ENCODE assay signal across 22 cellular contexts in the genomic region with DNA sequence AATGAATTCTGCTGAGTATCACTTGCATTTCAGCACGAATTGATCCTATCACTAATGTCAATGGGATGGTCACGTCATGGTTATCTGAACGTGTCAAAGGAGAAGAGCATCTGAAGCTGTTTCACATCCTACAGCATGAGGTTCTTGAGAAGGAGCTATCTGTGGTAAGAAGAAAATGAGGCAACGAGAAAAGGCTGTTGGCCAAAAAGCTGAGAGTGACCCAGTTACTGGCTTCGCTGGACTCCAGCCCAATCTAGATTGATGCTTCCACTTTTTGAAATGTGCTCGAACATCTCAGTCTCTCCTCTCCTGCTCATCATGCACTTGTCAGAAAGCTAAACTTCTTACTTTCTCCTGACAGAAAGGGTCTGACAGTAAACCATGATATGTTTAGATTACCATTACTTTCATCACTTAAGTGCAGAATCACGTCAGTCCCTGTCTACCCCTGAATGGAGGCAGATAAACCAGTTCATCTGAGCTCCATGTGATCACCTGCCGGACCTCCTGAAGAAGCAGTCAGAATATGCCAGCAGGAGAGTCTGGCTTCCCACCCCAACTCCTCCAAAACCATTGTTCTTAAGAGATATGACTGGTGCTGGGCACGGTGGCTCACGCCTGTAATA. TPM values are rescaled to one million over a fixed set of nuclear protein-coding genes. Genes with fewer than 3 reads are reported as not detected.
A peak's percentile ranks its signal among the peaks of the same experiment; 100 is the strongest.
DNase-seq lines count a peak whose midpoint lies in the region; ATAC-seq and TF ChIP-seq lines count a peak whose summit lies in the region.
"Had no signal": no experiment of that assay in that cellular context is flagged by ENCODE, and none has a peak within 500 bp of the region (broad histone marks: within the 10 kb centered on the region; RNA-seq: fewer than 3 reads in every experiment).

No MANE protein-coding gene starts in this region.

- no peaks in the 10 kb centered on the region for H3K36me3 Mint-ChIP-seq in activated T-helper 17 cell treated with anti-CD3 and anti-CD28 coated beads, Interleukin-2, amount 50 U/mL, for 72 hours (ENCODE audit: low read depth)
- peaks cover 2% of the 10 kb centered on the region for H3K36me3 Mint-ChIP-seq in central memory CD8-positive, alpha-beta T cell (ENCODE audit: insufficient read depth)
- peaks cover 11% of the 10 kb centered on the region for H3K36me3 Mint-ChIP-seq in stimulated activated effector memory CD8-positive, alpha-beta T cell treated with anti-CD3 and anti-CD28 coated beads, Interleukin-12 subunit alpha, Interleukin-12 subunit beta, amount 100 ng/mL, for 72 hours

- intact Hi-C loops in tibial artery (cut with DNase I; ENCODE audit: low total_unique reads), result loop anchor here (10.0 kb wide), 1 partner anchor 375 kb away; no protein-coding TSS in a partner anchor

- no peak overlapping the region for H3K4me3 Mint-ChIP-seq in activated T-helper 17 cell treated with anti-CD3 and anti-CD28 coated beads, Interleukin-2, amount 50 U/mL, for 72 hours
- no peak overlapping the region for H3K4me3 Mint-ChIP-seq in central memory CD8-positive, alpha-beta T cell
- no peak overlapping the region for H3K4me3 Mint-ChIP-seq in stimulated activated effector memory CD8-positive, alpha-beta T cell treated with anti-CD3 and anti-CD28 coated beads, Interleukin-12 subunit alpha, Interleukin-12 subunit beta, amount 100 ng/mL, for 72 hours
- H3K4me3 Mint-ChIP-seq: CD4-positive, alpha-beta memory T cell; GM23338; HFFc6 had no signal

- no peaks in the 10 kb centered on the region for H3K27me3 Mint-ChIP-seq in activated T-helper 17 cell treated with anti-CD3 and anti-CD28 coated beads, Interleukin-2, amount 50 U/mL, for 72 hours
- peaks cover 2% of the 10 kb centered on the region for H3K27me3 Mint-ChIP-seq in central memory CD8-positive, alpha-beta T cell

- H3K27me3 ChIP-seq in tibial artery, result no peaks in the 10 kb centered on the region

- no peak for TF ChIP-seq CTCF in tibial artery (IDR thresholded peaks at IDR 0.05)

- no peak for ATAC-seq in activated T-helper 17 cell treated with anti-CD3 and anti-CD28 coated beads, Interleukin-2, amount 50 U/mL, for 72 hours (replicated peaks)
- no peak for ATAC-seq in central memory CD8-positive, alpha-beta T cell (replicated peaks; ENCODE audit: extremely low read depth, poor library complexity, severe bottlenecking)
- ATAC-seq in stimulated activated effector memory CD8-positive, alpha-beta T cell treated with anti-CD3 and anti-CD28 coated beads, Interleukin-12 subunit alpha, Interleukin-12 subunit beta, amount 100 ng/mL, for 72 hours, result no peak
- ATAC-seq in GM18861 (IDR thresholded peaks at IDR 0.05; ENCODE audit: unreplicated experiment), result no peak
- ATAC-seq: GM12878, GM23338 had no signal

- H3K27ac ChIP-seq in tibial artery, result no peak overlapping the region

- no peak overlapping the region for H3K4me3 ChIP-seq in tibial artery
- H3K4me3 ChIP-seq: GM12878, GM23338, HAP-1 had no signal

- no peak for TF ChIP-seq POLR2A in erythroblast (IDR thresholded peaks at IDR 0.05; ENCODE audit: low read length)

- H3K9me3 Mint-ChIP-seq in activated T-helper 17 cell treated with anti-CD3 and anti-CD28 coated beads, Interleukin-2, amount 50 U/mL, for 72 hours, result no peaks in the 10 kb centered on the region
- no peaks in the 10 kb centered on the region for H3K9me3 Mint-ChIP-seq in central memory CD8-positive, alpha-beta T cell
- no peaks in the 10 kb centered on the region for H3K9me3 Mint-ChIP-seq in stimulated activated effector memory CD8-positive, alpha-beta T cell treated with anti-CD3 and anti-CD28 coated beads, Interleukin-12 subunit alpha, Interleukin-12 subunit beta, amount 100 ng/mL, for 72 hours
- H3K9me3 Mint-ChIP-seq: CD4-positive, alpha-beta memory T cell; HFFc6 had no signal

- peaks cover 0 to 10% (median 5%) of the 10 kb centered on the region in 4 donors for H3K4me1 ChIP-seq in tibial artery
- H3K4me1 ChIP-seq: HAP-1 had no signal

- peak overlapping the region; percentile 41 for H3K27ac Mint-ChIP-seq in activated T-helper 17 cell treated with anti-CD3 and anti-CD28 coated beads, Interleukin-2, amount 50 U/mL, for 72 hours
- peak overlapping the region; percentile 13 for H3K27ac Mint-ChIP-seq in central memory CD8-positive, alpha-beta T cell (ENCODE audit: low read depth)
- peak overlapping the region; percentile 68 for H3K27ac Mint-ChIP-seq in stimulated activated effector memory CD8-positive, alpha-beta T cell treated with anti-CD3 and anti-CD28 coated beads, Interleukin-12 subunit alpha, Interleukin-12 subunit beta, amount 100 ng/mL, for 72 hours
- H3K27ac Mint-ChIP-seq: GM23338, HFFc6 had no signal

- H3K9me3 ChIP-seq in tibial artery, result no peaks in the 10 kb centered on the region
- H3K9me3 ChIP-seq: Caco-2, HAP-1 had no signal

- DNase-seq in central memory CD8-positive, alpha-beta T cell (ENCODE audit: low spot score in 2 of 2), result no peak
- peak; percentile 18 to 23 for DNase-seq in erythroblast (lab: John Stamatoyannopoulos, UW)
- no peak for DNase-seq in stimulated activated effector memory CD8-positive, alpha-beta T cell treated with anti-CD3 and anti-CD28 coated beads, Interleukin-12 subunit alpha, Interleukin-12 subunit beta, amount 100 ng/mL, for 72 hours (ENCODE audit: low spot score in 2 of 2)
- no peak for DNase-seq in NCI-H1092 treated with DMSO at 0.1 percent for 48 hours (lab: John Stamatoyannopoulos, UW)
- DNase-seq in COLO668 (lab: John Stamatoyannopoulos, UW; ENCODE audit: unreplicated experiment), result no peak
- DNase-seq in tibial artery, result no peak
- DNase-seq: C1 segment of cervical spinal cord; Caco-2; CD4-positive, alpha-beta memory T cell; DMS153; DMS79; EL; GDM1; HFFc6 had no signal

- peaks cover 6% of the 10 kb centered on the region for H3K4me1 Mint-ChIP-seq in activated T-helper 17 cell treated with anti-CD3 and anti-CD28 coated beads, Interleukin-2, amount 50 U/mL, for 72 hours
- H3K4me1 Mint-ChIP-seq in central memory CD8-positive, alpha-beta T cell, result no peaks in the 10 kb centered on the region
- H3K4me1 Mint-ChIP-seq in stimulated activated effector memory CD8-positive, alpha-beta T cell treated with anti-CD3 and anti-CD28 coated beads, Interleukin-12 subunit alpha, Interleukin-12 subunit beta, amount 100 ng/mL, for 72 hours, result peaks cover 14% of the 10 kb centered on the region

- peaks cover 0 to 6% (median 0%) of the 10 kb centered on the region in 3 donors for H3K36me3 ChIP-seq in tibial artery
- H3K36me3 ChIP-seq: HAP-1 had no signal

RNA-seq across cellular contexts. Expression of gene MGAT1, which starts 22.5 kb away (rescaled TPM):
- 100 to 1,000 TPM; 170 to 308 TPM for total RNA-seq in activated T-helper 17 cell treated with anti-CD3 and anti-CD28 coated beads, Interleukin-2, amount 50 U/mL, for 72 hours

RNA-seq across cellular contexts. Expression of gene OR2Y1, which starts 40.2 kb away (rescaled TPM):
- not detected for total RNA-seq in activated T-helper 17 cell treated with anti-CD3 and anti-CD28 coated beads, Interleukin-2, amount 50 U/mL, for 72 hours
- total RNA-seq: A172; A673; Caco-2; CD4-positive, alpha-beta memory T cell; GM12878; GM23338; H4; HFFc6 had no signal

Comparison
In these comparisons a context has a peak if more than half of its experiments do, and no peak if none do; other contexts are left out.
1. H3K27ac Mint-ChIP-seq: peak in every context shown above with its lines; median percentile 68 in stimulated activated effector memory CD8-positive, alpha-beta T cell treated with anti-CD3 and anti-CD28 coated beads, Interleukin-12 subunit alpha, Interleukin-12 subunit beta, amount 100 ng/mL, for 72 hours; 41 in activated T-helper 17 cell treated with anti-CD3 and anti-CD28 coated beads, Interleukin-2, amount 50 U/mL, for 72 hours; 13 in central memory CD8-positive, alpha-beta T cell.
2. DNase-seq: peak in erythroblast (2 of 2); none in central memory CD8-positive, alpha-beta T cell (0 of 2), stimulated activated effector memory CD8-positive, alpha-beta T cell treated with anti-CD3 and anti-CD28 coated beads, Interleukin-12 subunit alpha, Interleukin-12 subunit beta, amount 100 ng/mL, for 72 hours (0 of 2), NCI-H1092 treated with DMSO at 0.1 percent for 48 hours (single experiment), COLO668 (single experiment) and tibial artery (0 of 2).